10 cellular contexts compared by ENCODE assay signal in the genomic region with DNA sequence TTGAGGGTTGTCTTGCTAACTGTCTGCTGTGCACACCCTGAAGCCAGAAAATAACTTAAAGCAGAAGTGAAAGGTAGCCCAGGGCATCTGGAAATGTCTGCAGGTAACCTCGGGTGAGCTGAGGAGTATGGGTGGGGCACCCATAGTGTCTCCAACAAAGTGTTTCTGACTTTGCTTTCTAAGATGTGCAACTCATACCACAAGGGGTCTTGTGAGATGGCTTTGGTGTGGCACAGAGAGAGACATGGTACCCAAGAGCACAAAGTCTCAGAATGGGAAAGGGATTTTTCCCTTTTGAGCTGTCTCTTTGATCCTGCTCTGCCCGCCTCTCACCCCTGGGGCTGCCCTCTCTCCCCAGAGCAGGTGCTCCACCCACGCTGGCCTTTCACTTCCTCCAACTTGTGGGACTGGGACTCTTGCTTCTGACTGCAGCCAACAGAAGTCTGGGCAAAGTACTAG. TPM values are rescaled to one million over a fixed set of nuclear protein-coding genes. Genes with fewer than 3 reads are reported as not detected.
A peak's percentile ranks its signal among the peaks of the same experiment; 100 is the strongest.
DNase-seq lines count a peak whose midpoint lies in the region; ATAC-seq and TF ChIP-seq lines count a peak whose summit lies in the region.
"Had no signal": no experiment of that assay in that cellular context is flagged by ENCODE, and none has a peak within 500 bp of the region (broad histone marks: within the 10 kb centered on the region; RNA-seq: fewer than 3 reads in every experiment).

No MANE protein-coding gene starts in this region.

- ATAC-seq in HG02870 (IDR thresholded peaks at IDR 0.05; ENCODE audit: unreplicated experiment), result peak; percentile 74

- intact Hi-C loops in left ventricle myocardium inferior (cut with micrococcal nuclease), result no loop called here

- no peak overlapping the region for H3K4me3 ChIP-seq in left ventricle myocardium inferior
- no peak overlapping the region for H3K4me3 ChIP-seq in coronary artery
- H3K4me3 ChIP-seq: thoracic aorta had no signal

- H3K27ac ChIP-seq in left ventricle myocardium inferior (replicated peaks) (peak overlapping the region; percentile 45), coronary artery (peak overlapping the region in 1 of 2 donors; percentile 6)
- H3K27ac ChIP-seq: C4-2B, thoracic aorta had no signal

- H3K4me1 ChIP-seq in left ventricle myocardium inferior, result peaks cover 77% of the 10 kb centered on the region

- no peaks in the 10 kb centered on the region for H3K36me3 ChIP-seq in left ventricle myocardium inferior
- H3K36me3 ChIP-seq: thoracic aorta had no signal

- DNase-seq in activated naive CD4-positive, alpha-beta T cell treated with Interleukin-2 at 50 U/mL for 16 hours, result peak; percentile 26
- no peak for DNase-seq in activated naive CD4-positive, alpha-beta T cell (lab: John Stamatoyannopoulos, UW)
- DNase-seq in OCI-M1 (lab: John Stamatoyannopoulos, UW), result peak; percentile 1
- DNase-seq in left ventricle myocardium inferior, result peak; percentile 49
- DNase-seq in NCI-H1105 treated with DMSO at 0.1 percent for 48 hours (lab: John Stamatoyannopoulos, UW), result no peak
- DNase-seq in dedifferentiated amniotic fluid mesenchymal stem cell (ENCODE audit: extremely low spot score), result no peak
- DNase-seq in coronary artery (ENCODE audit: low spot score), result no peak

- H3K9me3 ChIP-seq in left ventricle myocardium inferior (replicated peaks), result no peaks in the 10 kb centered on the region
- H3K9me3 ChIP-seq: thoracic aorta had no signal

- TF ChIP-seq CTCF in left ventricle myocardium inferior (IDR thresholded peaks at IDR 0.05; ENCODE audit: borderline replicate concordance) (no peak), coronary artery (IDR thresholded peaks at IDR 0.05) (no peak)

- H3K27me3 ChIP-seq in left ventricle myocardium inferior (ENCODE audit: low read depth), result no peaks in the 10 kb centered on the region

RNA-seq across cellular contexts. Expression of a gene that starts 6.9 kb away (rescaled TPM):
- 38.9 TPM for total RNA-seq in left ventricle myocardium inferior

RNA-seq across cellular contexts. Expression of a gene that starts 9.0 kb away (rescaled TPM):
- 0.77 TPM for total RNA-seq in left ventricle myocardium inferior

Comparison
In these comparisons a context has a peak if more than half of its experiments do, and no peak if none do; other contexts are left out.
1. DNase-seq: peak in activated naive CD4-positive, alpha-beta T cell treated with Interleukin-2 at 50 U/mL for 16 hours (single experiment), OCI-M1 (single experiment) and left ventricle myocardium inferior (single experiment); none in activated naive CD4-positive, alpha-beta T cell (0 of 4), NCI-H1105 treated with DMSO at 0.1 percent for 48 hours (single experiment), dedifferentiated amniotic fluid mesenchymal stem cell (single experiment) and coronary artery (single experiment).